9 cellular contexts compared by ENCODE assay signal in genomic region chr20:38337561-38338140, GRCh38. TPM values are rescaled to one million over a fixed set of nuclear protein-coding genes. Genes with fewer than 3 reads are reported as not detected.
DNase-seq lines count a peak whose midpoint lies in the region; ATAC-seq and TF ChIP-seq lines count a peak whose summit lies in the region.
"Had no signal": no experiment of that assay in that cellular context is flagged by ENCODE, and none has a peak within 500 bp of the region (broad histone marks: within the 10 kb centered on the region; RNA-seq: fewer than 3 reads in every experiment).

No MANE protein-coding gene starts in this region.

- no peak overlapping the region for H3K4me3 ChIP-seq in left lung

- peak; percentile 54 for DNase-seq in D341Med (ENCODE audit: low spot score)
- peak; percentile 60 for DNase-seq in HT1080 (ENCODE audit: low read depth)
- no peak for DNase-seq in left lung
- no peak for DNase-seq in stimulated activated naive CD4-positive, alpha-beta T cell (lab: John Stamatoyannopoulos, UW)

- H3K27ac ChIP-seq in angular gyrus (ENCODE audit: low read depth, low read length): peak overlapping the region; percentile 22
- no peak overlapping the region for H3K27ac ChIP-seq in left lung

- H3K36me3 ChIP-seq in left lung: peaks cover 0 to 3% of the 10 kb centered on the region in 2 donors

- intact Hi-C loops in left lung (cut with DNase I): no loop called here

- peaks cover 0 to 31% of the 10 kb centered on the region in 2 donors for H3K27me3 ChIP-seq in left lung

- H3K4me1 ChIP-seq in left lung: no peaks in the 10 kb centered on the region

- no peak for TF ChIP-seq CTCF in left lung (IDR thresholded peaks at IDR 0.05)

- ATAC-seq in left lung (peak; percentile 59), GM19397 (IDR thresholded peaks at IDR 0.05; ENCODE audit: unreplicated experiment) (no peak), GM19324 (IDR thresholded peaks at IDR 0.05; ENCODE audit: low FRiP score, unreplicated experiment) (no peak), HG02610 (IDR thresholded peaks at IDR 0.05; ENCODE audit: unreplicated experiment) (no peak)

- H3K9me3 ChIP-seq in left lung: peaks cover 0 to 8% of the 10 kb centered on the region in 2 donors

RNA-seq across cellular contexts. Expression of gene LBP, which starts 8.6 kb away (rescaled TPM):
- not detected in 2 replicates for total RNA-seq in HT1080 (2014; rRNA removed; shearing (Covaris generic))
- polyA plus RNA-seq in HT1080 (2015; cell fraction: cytosol; rRNA removed): 0.05 TPM in 2 replicates
- polyA plus RNA-seq in HT1080 (2015; cell fraction: nucleus; rRNA removed): not detected in 2 replicates
- 1 to 10 TPM in 1 of 2 donors, under 1 TPM in 1; 0.12 to 1.8 TPM for total RNA-seq in left lung
- total RNA-seq: myocyte had no signal

RNA-seq across cellular contexts. Expression of gene BPI, which starts 33.7 kb away (rescaled TPM):
- not detected in 2 replicates for total RNA-seq in HT1080 (2014; rRNA removed; shearing (Covaris generic))
- polyA plus RNA-seq in HT1080 (2015; cell fraction: cytosol; rRNA removed): 0.30 and 0.35 TPM in 2 replicates
- polyA plus RNA-seq in HT1080 (2015; cell fraction: nucleus; rRNA removed): 0.39 and 0.57 TPM in 2 replicates
- total RNA-seq in left lung: under 1 TPM; 0.35 to 0.47 TPM
- total RNA-seq: myocyte had no signal

Comparison
In these comparisons a context has a peak if more than half of its experiments do, and no peak if none do; other contexts are left out.
1. DNase-seq: peak in D341Med (single experiment) and HT1080 (single experiment); none in left lung (0 of 2) and stimulated activated naive CD4-positive, alpha-beta T cell (0 of 6).